Comparison of ENCODE assay signal across 13 cellular contexts in genomic region chr10:72186213-72186612, GRCh38. TPM values are rescaled to one million over a fixed set of nuclear protein-coding genes. Genes with fewer than 3 reads are reported as not detected.
A peak's percentile ranks its signal among the peaks of the same experiment; 100 is the strongest.
DNase-seq lines count a peak whose midpoint lies in the region; ATAC-seq, FAIRE-seq and TF ChIP-seq lines count a peak whose summit lies in the region.
"Had no signal": no experiment of that assay in that cellular context is flagged by ENCODE, and none has a peak within 500 bp of the region (broad histone marks: within the 10 kb centered on the region; RNA-seq: fewer than 3 reads in every experiment).

No MANE protein-coding gene starts in this region.

- H3K79me2 ChIP-seq in keratinocyte (ENCODE audit: control insufficient read depth, insufficient read depth, low read length): no peaks in the 10 kb centered on the region

- H3K27ac ChIP-seq in cingulate gyrus (ENCODE audit: low read depth, low read length): peak overlapping the region; percentile 34
- H3K27ac ChIP-seq in keratinocyte (ENCODE audit: control insufficient read depth, insufficient read depth, low read length): peak overlapping the region; percentile 33
- H3K27ac ChIP-seq in spleen: peak overlapping the region; percentile 3 to 86 (median 84)

- FAIRE-seq in keratinocyte (lab: Jason Lieb, UNC): no peak

- H3K4me1 ChIP-seq in keratinocyte (ENCODE audit: control insufficient read depth, extremely low read depth, insufficient read depth, low read length) (peaks cover 7% of the 10 kb centered on the region), spleen (peaks cover 2 to 23% (median 10%) of the 10 kb centered on the region in 6 donors), mucosa of descending colon (ENCODE audit: low read depth) (no peaks in the 10 kb centered on the region)

- H3K27me3 ChIP-seq in keratinocyte (ENCODE audit: control insufficient read depth, extremely low read depth, insufficient read depth, low read length) (no peaks in the 10 kb centered on the region), spleen (replicated peaks in 1 of 7) (no peaks in the 10 kb centered on the region)

- peak overlapping the region; percentile 62 for H3K4me2 ChIP-seq in keratinocyte (ENCODE audit: control insufficient read depth, extremely low read depth, insufficient read depth, low read depth, low read length)

- H3K4me3 ChIP-seq in keratinocyte (ENCODE audit: control insufficient read depth in 2 of 3, extremely low read depth in 1 of 3, insufficient read depth in 2 of 3, low read depth in 1 of 3, low read length in 3 of 3) (no peak overlapping the region), spleen (no peak overlapping the region), mucosa of descending colon (no peak overlapping the region)

- TF ChIP-seq CTCF in keratinocyte (optimal IDR thresholded peaks at IDR 0.05 in 1 of 3, IDR thresholded peaks at IDR 0.05 in 1 of 3, conservative IDR thresholded peaks at IDR 0.05 in 1 of 3; ENCODE audit: extremely low read depth in 1 of 3, insufficient read depth in 2 of 3, low read length in 3 of 3) (no peak), spleen (IDR thresholded peaks at IDR 0.05 in 8 of 11, conservative IDR thresholded peaks at IDR 0.05 in 3 of 11) (no peak), mucosa of descending colon (IDR thresholded peaks at IDR 0.05) (no peak)

- ATAC-seq in HG03457 (IDR thresholded peaks at IDR 0.05; ENCODE audit: unreplicated experiment) (no peak), mucosa of descending colon (no peak)
- ATAC-seq: PC-3 had no signal

- H2AFZ ChIP-seq in keratinocyte (ENCODE audit: control insufficient read depth, low read length): no peak overlapping the region

- peak; percentile 19 for DNase-seq in GM03348 (ENCODE audit: low spot score)
- DNase-seq in keratinocyte (ENCODE audit: low read depth, low spot score): no peak
- no peak for DNase-seq in spleen
- DNase-seq in epidermal melanocyte (ENCODE audit: insufficient read length, low spot score): no peak
- no peak for DNase-seq in SW 1271 (lab: John Stamatoyannopoulos, UW)
- no peak for DNase-seq in mucosa of descending colon
- DNase-seq: CD4-positive, alpha-beta memory T cell; effector memory CD4-positive, alpha-beta T cell; left colon; NCI-H2107; PC-3 had no signal

- no peaks in the 10 kb centered on the region for H4K20me1 ChIP-seq in keratinocyte (ENCODE audit: control insufficient read depth, extremely low read depth, insufficient read depth, low read length)

- no peak overlapping the region for H3K9ac ChIP-seq in keratinocyte (ENCODE audit: control insufficient read depth, extremely low read depth, insufficient read depth, low read length)

- no peaks in the 10 kb centered on the region for H3K36me3 ChIP-seq in keratinocyte (ENCODE audit: control insufficient read depth in 2 of 2, extremely low read depth in 1 of 2, insufficient read depth in 2 of 2, low read length in 2 of 2)
- H3K36me3 ChIP-seq in spleen: peaks cover 0 to 61% (median 11%) of the 10 kb centered on the region in 6 donors
- no peaks in the 10 kb centered on the region for H3K36me3 ChIP-seq in mucosa of descending colon (ENCODE audit: low read depth)

- H3K9me3 ChIP-seq in keratinocyte (ENCODE audit: control insufficient read depth, low read depth, low read length) (no peaks in the 10 kb centered on the region), spleen (peaks cover 0 to 12% (median 10%) of the 10 kb centered on the region in 8 donors), mucosa of descending colon (peaks cover 10% of the 10 kb centered on the region)

- H3K9me1 ChIP-seq in keratinocyte (ENCODE audit: control insufficient read depth, extremely low read depth, insufficient read depth, low read length): no peaks in the 10 kb centered on the region

- intact Hi-C loops in spleen (cut with DNase I; ENCODE audit: low total_unique reads) (loop anchor here (10.0 kb wide), 1 partner anchor 51 kb away; no protein-coding TSS in a partner anchor), mucosa of descending colon (cut with DNase I, micrococcal nuclease) (no loop called here)

- dilution Hi-C loops in keratinocyte (cut with MboI; ENCODE audit: extremely low pct_ligation_motif_present, low sequenced_read_pairs): no loop called here

- no peak for TF ChIP-seq POLR2A in spleen (IDR thresholded peaks at IDR 0.05)

RNA-seq across cellular contexts. Expression of gene ANAPC16, which starts 29.6 kb away (rescaled TPM):
- polyA plus RNA-seq in keratinocyte (61.6 to 93.9 TPM (median 70.2 TPM) in 3 replicates), spleen (100 to 1,000 TPM; 182 to 239 (median 224) TPM)
- polyA plus RNA-seq in keratinocyte (2011; ENCODE audit: low read depth): 49.2 TPM
- polyA plus RNA-seq in keratinocyte (2011; cell fraction: cytosol; rRNA removed): 39.7 and 67.5 TPM in 2 replicates
- polyA plus RNA-seq in keratinocyte (2011; cell fraction: nucleus; rRNA removed): 14.3 and 21.5 TPM in 2 replicates
- 50.0 and 66.0 TPM in 2 replicates for polyA plus RNA-seq in keratinocyte (2012; ENCODE audit: low replicate concordance)
- 10.7 to 23.5 TPM (median 17.1 TPM) in 3 replicates for polyA minus RNA-seq in keratinocyte
- polyA minus RNA-seq in keratinocyte (2011; cell fraction: cytosol; rRNA and poly(A)+ RNA removed): 8.2 TPM
- 4.5 and 6.1 TPM in 2 replicates for polyA minus RNA-seq in keratinocyte (2011; cell fraction: nucleus; rRNA and poly(A)+ RNA removed)
- total RNA-seq in spleen (100 to 1,000 TPM in 3 of 7 donors, 10 to 100 TPM in 4; 70.8 to 115 (median 97.2) TPM), mucosa of descending colon (100 to 1,000 TPM in 1 of 3 donors, 10 to 100 TPM in 2; 72.1 to 126 (median 83.5) TPM)

RNA-seq across cellular contexts. Expression of gene ASCC1, which starts 29.9 kb away (rescaled TPM):
- polyA plus RNA-seq in keratinocyte (21.3 to 32.9 TPM (median 31.9 TPM) in 3 replicates), spleen (10 to 100 TPM; 11.9 to 22.0 (median 18.4) TPM)
- 21.0 TPM for polyA plus RNA-seq in keratinocyte (2011; ENCODE audit: low read depth)
- 23.9 and 39.4 TPM in 2 replicates for polyA plus RNA-seq in keratinocyte (2011; cell fraction: cytosol; rRNA removed)
- polyA plus RNA-seq in keratinocyte (2011; cell fraction: nucleus; rRNA removed): 26.3 and 28.9 TPM in 2 replicates
- 18.0 and 27.0 TPM in 2 replicates for polyA plus RNA-seq in keratinocyte (2012; ENCODE audit: low replicate concordance)
- polyA minus RNA-seq in keratinocyte: 12.9 to 33.0 TPM (median 25.1 TPM) in 3 replicates
- 22.6 TPM for polyA minus RNA-seq in keratinocyte (2011; cell fraction: cytosol; rRNA and poly(A)+ RNA removed)
- 14.8 and 26.8 TPM in 2 replicates for polyA minus RNA-seq in keratinocyte (2011; cell fraction: nucleus; rRNA and poly(A)+ RNA removed)
- total RNA-seq in spleen (10 to 100 TPM; 23.7 to 41.7 (median 37.9) TPM), mucosa of descending colon (10 to 100 TPM; 18.0 to 23.6 (median 21.4) TPM)

Comparison
In these comparisons a context has a peak if more than half of its experiments do, and no peak if none do; other contexts are left out.
1. H3K27ac ChIP-seq: peak in every context shown above with its lines; median percentile 84 in spleen; 34 in cingulate gyrus; 33 in keratinocyte.